ENCODE assay signal across 1 cellular context in genomic region chr12:2064078-2064507, GRCh38.
TF ChIP-seq lines count a peak whose summit lies in the region.

No MANE protein-coding gene starts in this region.

TF ChIP-seq in GM23338, 12 proteins besides CTCF, POLR2A, EP300 and RAD21 (continued from another document):
- TF ChIP-seq, protein P1, sequence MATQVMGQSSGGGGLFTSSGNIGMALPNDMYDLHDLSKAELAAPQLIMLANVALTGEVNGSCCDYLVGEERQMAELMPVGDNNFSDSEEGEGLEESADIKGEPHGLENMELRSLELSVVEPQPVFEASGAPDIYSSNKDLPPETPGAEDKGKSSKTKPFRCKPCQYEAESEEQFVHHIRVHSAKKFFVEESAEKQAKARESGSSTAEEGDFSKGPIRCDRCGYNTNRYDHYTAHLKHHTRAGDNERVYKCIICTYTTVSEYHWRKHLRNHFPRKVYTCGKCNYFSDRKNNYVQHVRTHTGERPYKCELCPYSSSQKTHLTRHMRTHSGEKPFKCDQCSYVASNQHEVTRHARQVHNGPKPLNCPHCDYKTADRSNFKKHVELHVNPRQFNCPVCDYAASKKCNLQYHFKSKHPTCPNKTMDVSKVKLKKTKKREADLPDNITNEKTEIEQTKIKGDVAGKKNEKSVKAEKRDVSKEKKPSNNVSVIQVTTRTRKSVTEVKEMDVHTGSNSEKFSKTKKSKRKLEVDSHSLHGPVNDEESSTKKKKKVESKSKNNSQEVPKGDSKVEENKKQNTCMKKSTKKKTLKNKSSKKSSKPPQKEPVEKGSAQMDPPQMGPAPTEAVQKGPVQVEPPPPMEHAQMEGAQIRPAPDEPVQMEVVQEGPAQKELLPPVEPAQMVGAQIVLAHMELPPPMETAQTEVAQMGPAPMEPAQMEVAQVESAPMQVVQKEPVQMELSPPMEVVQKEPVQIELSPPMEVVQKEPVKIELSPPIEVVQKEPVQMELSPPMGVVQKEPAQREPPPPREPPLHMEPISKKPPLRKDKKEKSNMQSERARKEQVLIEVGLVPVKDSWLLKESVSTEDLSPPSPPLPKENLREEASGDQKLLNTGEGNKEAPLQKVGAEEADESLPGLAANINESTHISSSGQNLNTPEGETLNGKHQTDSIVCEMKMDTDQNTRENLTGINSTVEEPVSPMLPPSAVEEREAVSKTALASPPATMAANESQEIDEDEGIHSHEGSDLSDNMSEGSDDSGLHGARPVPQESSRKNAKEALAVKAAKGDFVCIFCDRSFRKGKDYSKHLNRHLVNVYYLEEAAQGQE (IDR thresholded peaks at IDR 0.05; ENCODE audit: unreplicated experiment), result no peak
